Comparison of ENCODE assay signal across 13 cellular contexts in the genomic region with DNA sequence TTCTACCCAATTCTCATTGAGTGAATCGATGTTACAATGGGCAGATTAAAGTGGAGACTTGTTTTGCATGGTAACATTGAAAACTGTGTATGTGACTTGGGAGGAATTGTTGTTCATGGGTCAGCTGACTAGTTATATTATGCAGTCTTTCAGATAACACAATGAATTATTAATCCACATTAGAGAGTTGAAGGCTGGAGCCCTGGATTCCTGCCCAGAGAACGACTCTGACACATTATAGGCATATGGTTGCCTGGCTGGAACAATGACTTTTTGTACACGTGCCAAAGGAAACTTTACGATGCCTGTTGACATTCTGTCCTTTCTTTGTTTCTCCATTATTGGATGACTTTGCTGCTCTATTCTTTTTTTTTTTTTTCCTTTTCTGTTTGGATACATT. TPM values are rescaled to one million over a fixed set of nuclear protein-coding genes. Genes with fewer than 3 reads are reported as not detected.
DNase-seq lines count a peak whose midpoint lies in the region; ATAC-seq and TF ChIP-seq lines count a peak whose summit lies in the region.
"Had no signal": no experiment of that assay in that cellular context is flagged by ENCODE, and none has a peak within 500 bp of the region (broad histone marks: within the 10 kb centered on the region; RNA-seq: fewer than 3 reads in every experiment).

No MANE protein-coding gene starts in this region.

- H3K4me1 ChIP-seq in neural progenitor cell, result no peaks in the 10 kb centered on the region
- H3K4me1 ChIP-seq: foreskin keratinocyte had no signal

- in situ Hi-C loops in astrocyte of the spinal cord (cut with HindIII; ENCODE audit: low sequenced_read_pairs), result no loop called here

- H3K36me3 Mint-ChIP-seq in neural progenitor cell, result no peaks in the 10 kb centered on the region
- H3K36me3 Mint-ChIP-seq: activated CD4-positive, alpha-beta memory T cell treated with anti-CD3 and anti-CD28 coated beads for 36 hours had no signal

- H3K79me2 ChIP-seq in neural progenitor cell (ENCODE audit: low read depth), result no peaks in the 10 kb centered on the region

- no peaks in the 10 kb centered on the region for H3K9me3 ChIP-seq in neural progenitor cell (ENCODE audit: low read depth)

- peak; percentile 92 for DNase-seq in Ammon's horn (ENCODE audit: low spot score)
- DNase-seq in NCI-H2029 treated with DMSO at 0.1 percent for 48 hours (lab: John Stamatoyannopoulos, UW), result peak; percentile 16
- DNase-seq in astrocyte of the spinal cord (ENCODE audit: low read depth, low spot score), result peak; percentile 59
- DNase-seq in neural progenitor cell (ENCODE audit: low spot score), result no peak
- no peak for DNase-seq in NCI-H2107 treated with DMSO at 0.1 percent for 48 hours (lab: John Stamatoyannopoulos, UW; ENCODE audit: unreplicated experiment)
- no peak for DNase-seq in activated CD8-positive, alpha-beta memory T cell treated with anti-CD3 and anti-CD28 coated beads for 24 hours
- DNase-seq: activated CD4-positive, alpha-beta memory T cell treated with anti-CD3 and anti-CD28 coated beads for 36 hours; SW 1271 had no signal

- no peaks in the 10 kb centered on the region for H3K36me3 ChIP-seq in neural progenitor cell

- no peak overlapping the region for H3K4me3 ChIP-seq in astrocyte of the spinal cord (ENCODE audit: low read depth, low read length)
- no peak overlapping the region for H3K4me3 ChIP-seq in neural progenitor cell

- H3K27me3 Mint-ChIP-seq in neural progenitor cell (ENCODE audit: insufficient read depth, low read depth), result no peaks in the 10 kb centered on the region
- H3K27me3 Mint-ChIP-seq: activated CD4-positive, alpha-beta memory T cell treated with anti-CD3 and anti-CD28 coated beads for 36 hours; stimulated activated naive CD8-positive, alpha-beta T cell treated with anti-CD3 and anti-CD28 coated beads, Interleukin-15, Interleukin-2, amounts not matched to agents 100 ng/mL and 50 ng/mL, for 24 hours had no signal

- ATAC-seq in GM21367 (IDR thresholded peaks at IDR 0.05; ENCODE audit: unreplicated experiment), result no peak
- ATAC-seq: foreskin keratinocyte had no signal

- H3K4me3 Mint-ChIP-seq in neural progenitor cell, result no peak overlapping the region
- H3K4me3 Mint-ChIP-seq: activated CD4-positive, alpha-beta memory T cell treated with anti-CD3 and anti-CD28 coated beads for 36 hours; stimulated activated naive CD8-positive, alpha-beta T cell treated with anti-CD3 and anti-CD28 coated beads, Interleukin-15, Interleukin-2, amounts not matched to agents 100 ng/mL and 50 ng/mL, for 24 hours had no signal

- H3K27me3 ChIP-seq in layer of hippocampus (ENCODE audit: control insufficient read depth, insufficient read depth, low read length) (no peaks in the 10 kb centered on the region), neural progenitor cell (no peaks in the 10 kb centered on the region)
- H3K27me3 ChIP-seq: foreskin keratinocyte had no signal

- H2AFZ ChIP-seq in neural progenitor cell (replicated peaks), result no peak overlapping the region

- H3K9me3 Mint-ChIP-seq in neural progenitor cell, result peaks cover 3% of the 10 kb centered on the region
- H3K9me3 Mint-ChIP-seq: activated CD4-positive, alpha-beta memory T cell treated with anti-CD3 and anti-CD28 coated beads for 36 hours had no signal

- H3K27ac ChIP-seq in layer of hippocampus (ENCODE audit: low read depth, low read length), result peak overlapping the region; percentile 74
- no peak overlapping the region for H3K27ac ChIP-seq in neural progenitor cell
- H3K27ac ChIP-seq: foreskin keratinocyte had no signal

- TF ChIP-seq CTCF in astrocyte of the spinal cord (IDR thresholded peaks at IDR 0.05; ENCODE audit: low read depth, low read length), result no peak
- TF ChIP-seq CTCF in neural progenitor cell (IDR thresholded peaks at IDR 0.05), result no peak

- H3F3A ChIP-seq in neural progenitor cell (ENCODE audit: low read depth), result no peaks in the 10 kb centered on the region

- H3K9ac ChIP-seq in neural progenitor cell, result no peak overlapping the region

- no peaks in the 10 kb centered on the region for H4K20me1 ChIP-seq in neural progenitor cell (ENCODE audit: low read depth)

- H3K4me1 Mint-ChIP-seq in neural progenitor cell, result no peaks in the 10 kb centered on the region

- H3K4me2 ChIP-seq in neural progenitor cell, result no peak overlapping the region

- H3K27ac Mint-ChIP-seq in neural progenitor cell, result no peak overlapping the region
- H3K27ac Mint-ChIP-seq: activated CD4-positive, alpha-beta memory T cell treated with anti-CD3 and anti-CD28 coated beads for 36 hours; stimulated activated naive CD8-positive, alpha-beta T cell treated with anti-CD3 and anti-CD28 coated beads, Interleukin-15, Interleukin-2, amounts not matched to agents 100 ng/mL and 50 ng/mL, for 24 hours had no signal

RNA-seq across cellular contexts. Expression of a gene that starts 52.3 kb away (rescaled TPM):
- total RNA-seq in neural progenitor cell (ENCODE audit: low replicate concordance), result 0.06 TPM in 1 of 2 replicates, not detected in the other
- total RNA-seq: activated CD4-positive, alpha-beta memory T cell treated with anti-CD3 and anti-CD28 coated beads for 36 hours; foreskin keratinocyte; mononuclear cell had no signal

Comparison
In these comparisons a context has a peak if more than half of its experiments do, and no peak if none do; other contexts are left out.
1. DNase-seq: peak in Ammon's horn (single experiment), NCI-H2029 treated with DMSO at 0.1 percent for 48 hours (single experiment) and astrocyte of the spinal cord (single experiment); none in neural progenitor cell (single experiment), NCI-H2107 treated with DMSO at 0.1 percent for 48 hours (single experiment) and activated CD8-positive, alpha-beta memory T cell treated with anti-CD3 and anti-CD28 coated beads for 24 hours (single experiment).